Comparison of ENCODE assay signal across 8 cellular contexts in the genomic region with DNA sequence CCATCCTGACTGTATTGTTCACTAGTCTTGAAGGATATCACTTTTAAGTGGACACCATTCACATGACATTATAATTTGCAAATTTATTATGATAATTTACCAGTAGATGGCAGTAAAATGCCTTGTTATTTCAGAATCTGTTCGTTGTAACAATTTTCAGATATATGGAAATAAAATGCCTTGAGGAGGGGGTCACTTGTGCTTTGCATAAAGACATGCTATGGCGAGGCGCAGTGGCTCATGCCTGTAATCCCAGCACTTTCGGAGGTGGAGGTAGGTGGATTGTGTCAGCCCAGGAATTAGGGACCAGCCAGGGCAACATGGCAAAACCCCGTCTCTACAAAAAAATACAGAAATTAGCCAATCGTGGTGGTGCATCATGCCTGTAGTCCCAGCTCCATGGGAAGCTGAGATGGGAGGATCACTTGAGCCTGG. TPM values are rescaled to one million over a fixed set of nuclear protein-coding genes. Genes with fewer than 3 reads are reported as not detected.
A peak's percentile ranks its signal among the peaks of the same experiment; 100 is the strongest.
DNase-seq lines count a peak whose midpoint lies in the region; ATAC-seq and TF ChIP-seq lines count a peak whose summit lies in the region.

No MANE protein-coding gene starts in this region.

- WGBS in spleen, 5 donors: 36 to 51% (median 43%) methylated on average over 6 of the region's 6 CpGs

- H3K27me3 ChIP-seq in spleen (replicated peaks in 1 of 7): peaks cover 0 to 7% (median 0%) of the 10 kb centered on the region in 7 donors

- intact Hi-C loops in spleen (cut with DNase I; ENCODE audit: low total_unique reads): no loop called here

- H3K27ac ChIP-seq in spleen: no peak overlapping the region

- H3K36me3 ChIP-seq in spleen: no peaks in the 10 kb centered on the region

- no peak for TF ChIP-seq POLR2A in spleen (IDR thresholded peaks at IDR 0.05)

- H3K9me3 ChIP-seq in spleen: no peaks in the 10 kb centered on the region

- peak; percentile 85 for ATAC-seq in SK-N-SH treated with all-trans-retinoic acid at 6 μM for 48 hours
- no peak for ATAC-seq in HG03457 (IDR thresholded peaks at IDR 0.05; ENCODE audit: unreplicated experiment)
- ATAC-seq in GM21786 (IDR thresholded peaks at IDR 0.05; ENCODE audit: unreplicated experiment): no peak

- TF ChIP-seq CTCF in spleen (IDR thresholded peaks at IDR 0.05 in 8 of 11, conservative IDR thresholded peaks at IDR 0.05 in 3 of 11): peak in 8 of 11 experiments; percentile 21 to 60 (median 54)

- no peak overlapping the region for H3K4me3 ChIP-seq in spleen

- H3K4me1 ChIP-seq in spleen: peaks cover 0 to 7% (median 3%) of the 10 kb centered on the region in 6 donors

- DNase-seq in SHP77 (lab: John Stamatoyannopoulos, UW) (peak; percentile 9 to 41), SHP77 treated with DMSO at 0.1 percent for 48 hours (lab: John Stamatoyannopoulos, UW) (no peak), NAMALWA (ENCODE audit: low spot score) (peak; percentile 75), glomerular endothelial cell (ENCODE audit: extremely low read depth, low read depth, low spot score) (peak; percentile 29), spleen (no peak)

TF ChIP-seq in SK-N-SH treated with all-trans-retinoic acid at 6 μM for 48 hours, 23 proteins besides CTCF, POLR2A, EP300 and RAD21:
- TF ChIP-seq ISL1 (CRISPR knock-in tag; IDR thresholded peaks at IDR 0.05) (no peak), CSDC2 (CRISPR knock-in tag; IDR thresholded peaks at IDR 0.05) (no peak), ZFP3 (CRISPR knock-in tag; IDR thresholded peaks at IDR 0.05) (no peak), TCF4 (CRISPR knock-in tag; IDR thresholded peaks at IDR 0.05; ENCODE audit: borderline replicate concordance) (no peak)
- TF ChIP-seq, protein P1, sequence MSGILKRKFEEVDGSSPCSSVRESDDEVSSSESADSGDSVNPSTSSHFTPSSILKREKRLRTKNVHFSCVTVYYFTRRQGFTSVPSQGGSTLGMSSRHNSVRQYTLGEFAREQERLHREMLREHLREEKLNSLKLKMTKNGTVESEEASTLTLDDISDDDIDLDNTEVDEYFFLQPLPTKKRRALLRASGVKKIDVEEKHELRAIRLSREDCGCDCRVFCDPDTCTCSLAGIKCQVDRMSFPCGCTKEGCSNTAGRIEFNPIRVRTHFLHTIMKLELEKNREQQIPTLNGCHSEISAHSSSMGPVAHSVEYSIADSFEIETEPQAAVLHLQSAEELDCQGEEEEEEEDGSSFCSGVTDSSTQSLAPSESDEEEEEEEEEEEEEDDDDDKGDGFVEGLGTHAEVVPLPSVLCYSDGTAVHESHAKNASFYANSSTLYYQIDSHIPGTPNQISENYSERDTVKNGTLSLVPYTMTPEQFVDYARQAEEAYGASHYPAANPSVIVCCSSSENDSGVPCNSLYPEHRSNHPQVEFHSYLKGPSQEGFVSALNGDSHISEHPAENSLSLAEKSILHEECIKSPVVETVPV (CRISPR knock-in tag; IDR thresholded peaks at IDR 0.05): no peak
TF ChIP-seq in SK-N-SH treated with all-trans-retinoic acid at 6 μM for 48 hours: peak in this region for 0.

RNA-seq across cellular contexts. Expression of gene NCOA6, which starts 9.0 kb away (rescaled TPM):
- 13.0 and 20.1 TPM in 2 replicates for total RNA-seq in glomerular endothelial cell
- total RNA-seq in spleen: 10 to 100 TPM; 24.0 to 32.8 (median 28.5) TPM
- 10 to 100 TPM; 13.6 to 19.4 (median 16.2) TPM for polyA plus RNA-seq in spleen

RNA-seq across cellular contexts. Expression of gene GGT7, which starts 38.2 kb away (rescaled TPM):
- total RNA-seq in glomerular endothelial cell (3.1 and 6.2 TPM in 2 replicates), spleen (10 to 100 TPM in 6 of 7 donors, 1 to 10 TPM in 1; 9.7 to 22.1 (median 13.0) TPM)
- polyA plus RNA-seq in spleen: 10 to 100 TPM in 1 of 3 donors, 1 to 10 TPM in 2; 4.3 to 11.4 (median 5.7) TPM

RNA-seq across cellular contexts. Expression of gene ACSS2, which starts 41.9 kb away (rescaled TPM):
- total RNA-seq in glomerular endothelial cell (36.5 and 51.8 TPM in 2 replicates), spleen (10 to 100 TPM; 23.2 to 43.6 (median 33.2) TPM)
- 10 to 100 TPM in 2 of 3 donors, 1 to 10 TPM in 1; 8.9 to 20.3 (median 15.6) TPM for polyA plus RNA-seq in spleen

Comparison
In these comparisons a context has a peak if more than half of its experiments do, and no peak if none do; other contexts are left out.
1. DNase-seq: peak in SHP77 (2 of 2), NAMALWA (single experiment) and glomerular endothelial cell (single experiment); none in SHP77 treated with DMSO at 0.1 percent for 48 hours (single experiment) and spleen (single experiment).